Comparison of ENCODE assay signal across 15 cellular contexts in genomic region chr5:135013947-135014570, GRCh38. TPM values are rescaled to one million over a fixed set of nuclear protein-coding genes. Genes with fewer than 3 reads are reported as not detected.
DNase-seq lines count a peak whose midpoint lies in the region; ATAC-seq and TF ChIP-seq lines count a peak whose summit lies in the region.
"Had no signal": no experiment of that assay in that cellular context is flagged by ENCODE, and none has a peak within 500 bp of the region (broad histone marks: within the 10 kb centered on the region; RNA-seq: fewer than 3 reads in every experiment).

No MANE protein-coding gene starts in this region.

- POLR2A ChIA-PET in MCF 10A (lab: Yijun Ruan, JAX) (no interaction called here), PC-9 (lab: Charles Lee; ENCODE audit: unreplicated experiment) (interaction anchor here (0.5 kb wide), 1 partner anchor 51 kb away, joined by 12 read pairs; no protein-coding TSS in a partner anchor)

- H3K79me2 ChIP-seq in PC-9 (ENCODE audit: low read depth): no peaks in the 10 kb centered on the region

- H3K27me3 ChIP-seq in breast epithelium: no peaks in the 10 kb centered on the region
- no peaks in the 10 kb centered on the region for H3K27me3 ChIP-seq in endodermal cell (ENCODE audit: control insufficient read depth, insufficient read depth, low read length, poor library complexity, severe bottlenecking)
- peaks cover 0 to 3% (median 0%) of the 10 kb centered on the region in 4 donors for H3K27me3 ChIP-seq in liver (ENCODE audit: control insufficient read depth in 4 of 4, insufficient read depth in 4 of 4, low read length in 3 of 4)
- H3K27me3 ChIP-seq in aorta (ENCODE audit: control insufficient read depth in 1 of 2, insufficient read depth in 2 of 2, low read length in 1 of 2): no peaks in the 10 kb centered on the region
- no peaks in the 10 kb centered on the region for H3K27me3 ChIP-seq in PC-9 (ENCODE audit: insufficient read depth, low read depth)
- H3K27me3 ChIP-seq: testis had no signal

- H3K27ac Mint-ChIP-seq in MCF 10A (ENCODE audit: low read depth, unreplicated experiment): no peak overlapping the region
- no peak overlapping the region for H3K27ac Mint-ChIP-seq in endodermal cell
- H3K27ac Mint-ChIP-seq: mesothelial cell of epicardium had no signal

- no peaks in the 10 kb centered on the region for H4K20me1 ChIP-seq in PC-9 (ENCODE audit: insufficient read depth)

- H3K36me3 Mint-ChIP-seq in MCF 10A (ENCODE audit: insufficient read depth, unreplicated experiment) (peaks cover 5% of the 10 kb centered on the region), endodermal cell (ENCODE audit: low read depth) (no peaks in the 10 kb centered on the region)
- H3K36me3 Mint-ChIP-seq: mesothelial cell of epicardium had no signal

- intact Hi-C loops in breast epithelium (cut with DNase I; ENCODE audit: low total_unique reads): loop anchor here (5.0 kb wide), 1 partner anchor 653 kb away; no protein-coding TSS in a partner anchor
- intact Hi-C loops in MCF 10A (cut with micrococcal nuclease): loop anchor here (5.0 kb wide), 1 partner anchor 318 kb away; no protein-coding TSS in a partner anchor
- intact Hi-C loops in aorta (cut with DNase I): loop anchor here in 1 of 2 donors (10.0 kb wide), 1 partner anchor 181 kb away; no protein-coding TSS in a partner anchor
- intact Hi-C loops in PC-9 (cut with micrococcal nuclease; ENCODE audit: unreplicated experiment): loop anchor here (10.0 kb wide), 2 partner anchors 51 to 321 kb away; no protein-coding TSS in a partner anchor

- DNase-seq in breast epithelium (ENCODE audit: low spot score in 2 of 2) (peak; percentile 67 to 72), MCF 10A (ENCODE audit: unreplicated experiment) (no peak), endodermal cell (peak; percentile 31), aorta (peak; percentile 70 to 83), NCI-H2227 treated with DMSO at 0.1 percent for 48 hours (lab: John Stamatoyannopoulos, UW) (no peak), PC-9 (no peak)
- DNase-seq: activated CD4-positive, alpha-beta T cell treated with anti-CD3 and anti-CD28 coated beads, Interleukin-2, amount 50 U/mL, for 1 hour; activated naive CD4-positive, alpha-beta T cell; EL; MV-4-11; NCI-H82; testis had no signal

- peak overlapping the region; percentile 57 for H3K27ac ChIP-seq in breast epithelium
- H3K27ac ChIP-seq in endodermal cell (ENCODE audit: low read depth, low read length): no peak overlapping the region
- H3K27ac ChIP-seq in liver (ENCODE audit: low read depth in 1 of 2, low read length in 2 of 2): no peak overlapping the region
- H3K27ac ChIP-seq in aorta (ENCODE audit: low read depth in 1 of 2, low read length in 2 of 2): peak overlapping the region in 1 of 2 donors; percentile 91
- H3K27ac ChIP-seq in PC-9: no peak overlapping the region
- H3K27ac ChIP-seq: testis had no signal

- H3K4me1 ChIP-seq in breast epithelium (peaks cover 0 to 8% of the 10 kb centered on the region in 2 donors), endodermal cell (ENCODE audit: control insufficient read depth, insufficient read depth, low read length) (no peaks in the 10 kb centered on the region), liver (ENCODE audit: control insufficient read depth in 4 of 4, insufficient read depth in 4 of 4, low read length in 3 of 4) (peaks cover 2 to 23% (median 15%) of the 10 kb centered on the region in 4 donors), aorta (ENCODE audit: control insufficient read depth in 1 of 2, insufficient read depth in 2 of 2, low read length in 2 of 2) (peaks cover 0 to 8% of the 10 kb centered on the region in 2 donors), PC-9 (replicated peaks; ENCODE audit: insufficient read depth) (no peaks in the 10 kb centered on the region)
- H3K4me1 ChIP-seq: testis had no signal

- WGBS in endodermal cell (ENCODE audit: insufficient coverage in 1 of 2, insufficient read length in 1 of 2), 2 experiments: 76 to 83% methylated on average over 4 to 10 of the region's 10 CpGs
- 43% methylated on average over 10 of the region's 10 CpGs for WGBS in liver
- WGBS in aorta, 2 donors: 12 to 13% methylated on average over 10 of the region's 10 CpGs

- H3K36me3 ChIP-seq in breast epithelium: no peaks in the 10 kb centered on the region
- no peaks in the 10 kb centered on the region for H3K36me3 ChIP-seq in endodermal cell (ENCODE audit: control insufficient read depth, insufficient read depth, low read length)
- no peaks in the 10 kb centered on the region for H3K36me3 ChIP-seq in liver (ENCODE audit: control insufficient read depth in 4 of 4, insufficient read depth in 3 of 4, low read depth in 1 of 4, low read length in 3 of 4)
- H3K36me3 ChIP-seq in aorta (ENCODE audit: control insufficient read depth in 1 of 2, insufficient read depth in 2 of 2, low read length in 1 of 2): no peaks in the 10 kb centered on the region
- H3K36me3 ChIP-seq in PC-9 (ENCODE audit: low read depth): no peaks in the 10 kb centered on the region

- no peaks in the 10 kb centered on the region for H3K9me3 Mint-ChIP-seq in MCF 10A (ENCODE audit: unreplicated experiment)
- no peaks in the 10 kb centered on the region for H3K9me3 Mint-ChIP-seq in endodermal cell
- H3K9me3 Mint-ChIP-seq: mesothelial cell of epicardium had no signal

- H3F3A ChIP-seq in PC-9 (ENCODE audit: insufficient read depth, low read depth): 0 out of 2 replicates have a peak, but pooled peaks cover 3% of the 10 kb centered on the region

- H3K9ac ChIP-seq in endodermal cell (ENCODE audit: extremely low read depth, low read length, poor library complexity, severe bottlenecking) (no peak overlapping the region), liver (ENCODE audit: low read depth in 1 of 2, low read length in 2 of 2) (no peak overlapping the region)

- H3K4me3 ChIP-seq in breast epithelium (no peak overlapping the region), endodermal cell (ENCODE audit: low read length) (no peak overlapping the region), liver (ENCODE audit: low read depth in 1 of 3, low read length in 3 of 3) (no peak overlapping the region), aorta (ENCODE audit: low read length in 2 of 2) (no peak overlapping the region), PC-9 (no peak overlapping the region)
- H3K4me3 ChIP-seq: testis had no signal

- TF ChIP-seq RAD21 in liver (IDR thresholded peaks at IDR 0.05): peak in 1 of 2 donors; percentile 58

- no peaks in the 10 kb centered on the region for H3K9me3 ChIP-seq in breast epithelium
- no peaks in the 10 kb centered on the region for H3K9me3 ChIP-seq in endodermal cell (ENCODE audit: control insufficient read depth, low read length)
- H3K9me3 ChIP-seq in liver (ENCODE audit: control insufficient read depth in 4 of 4, low read length in 3 of 4): no peaks in the 10 kb centered on the region
- H3K9me3 ChIP-seq in aorta (ENCODE audit: control insufficient read depth, low read length): no peaks in the 10 kb centered on the region
- no peaks in the 10 kb centered on the region for H3K9me3 ChIP-seq in PC-9 (ENCODE audit: insufficient read depth, low read depth)
- H3K9me3 ChIP-seq: testis had no signal

- no peaks in the 10 kb centered on the region for H3K4me1 Mint-ChIP-seq in MCF 10A (ENCODE audit: insufficient read depth, unreplicated experiment)
- no peaks in the 10 kb centered on the region for H3K4me1 Mint-ChIP-seq in endodermal cell
- H3K4me1 Mint-ChIP-seq: mesothelial cell of epicardium had no signal

- ATAC-seq in aorta (ENCODE audit: low FRiP score) (peak; percentile 52), GM21717 (IDR thresholded peaks at IDR 0.05; ENCODE audit: unreplicated experiment) (no peak)

- no peak overlapping the region for H3K4me2 ChIP-seq in PC-9

- TF ChIP-seq CTCF in breast epithelium (IDR thresholded peaks at IDR 0.05) (no peak), MCF 10A (IDR thresholded peaks at IDR 0.05; ENCODE audit: unreplicated experiment) (no peak), endodermal cell (conservative IDR thresholded peaks at IDR 0.05) (no peak), liver (IDR thresholded peaks at IDR 0.05; ENCODE audit: low read depth, low read length, missing input control) (no peak), PC-9 (conservative IDR thresholded peaks at IDR 0.05) (no peak)

- H3K4me3 Mint-ChIP-seq in MCF 10A (ENCODE audit: unreplicated experiment): no peak overlapping the region
- no peak overlapping the region for H3K4me3 Mint-ChIP-seq in endodermal cell
- H3K4me3 Mint-ChIP-seq: mesothelial cell of epicardium had no signal

- H3K27me3 Mint-ChIP-seq in MCF 10A (ENCODE audit: insufficient read depth, unreplicated experiment): no peaks in the 10 kb centered on the region
- peaks cover 12% of the 10 kb centered on the region for H3K27me3 Mint-ChIP-seq in endodermal cell (ENCODE audit: insufficient read depth)

- no peak for TF ChIP-seq POLR2A in breast epithelium (IDR thresholded peaks at IDR 0.05)

- H3K9me2 ChIP-seq in PC-9 (ENCODE audit: insufficient read depth): no peaks in the 10 kb centered on the region

- CTCF ChIA-PET in MCF 10A (lab: Yijun Ruan, JAX) (interaction anchor here (0.7 kb wide), 1 partner anchor 177 kb away, joined by 3 read pairs; no protein-coding TSS in a partner anchor), PC-9 (lab: Charles Lee) (interaction anchor here (0.7 kb wide), 1 partner anchor 35 kb away, joined by 4 read pairs; no protein-coding TSS in a partner anchor)

- no peak overlapping the region for H2AFZ ChIP-seq in PC-9

- BruUV-seq in MCF 10A (replicated peaks; lab: Mats Ljungman, UMichigan): no TSS peak
- BruUV-seq in PC-9 (replicated peaks; lab: Mats Ljungman, UMichigan): no TSS peak

TF ChIP-seq in liver, 16 proteins besides CTCF, POLR2A, EP300 and RAD21 (continues in another document):
- TF ChIP-seq HNF4A (conservative IDR thresholded peaks at IDR 0.05): peak; percentile 39 to 57
- peak; percentile 34 to 75 for TF ChIP-seq RXRA (IDR thresholded peaks at IDR 0.05)
- TF ChIP-seq JUND (IDR thresholded peaks at IDR 0.05): peak in 1 of 2 donors; percentile 58

RNA-seq across cellular contexts. Expression of gene PITX1, which starts 20.0 kb away (rescaled TPM):
- total RNA-seq in breast epithelium (1 to 10 TPM in 1 of 3 donors, under 1 TPM in 2; 0.15 to 2.1 (median 0.33) TPM), MCF 10A (2022) (37.1 and 42.9 TPM in 2 replicates), endodermal cell (1 to 10 TPM; 1.3 to 2.4 TPM), liver (not detected), aorta (under 1 TPM in 1 of 2 donors, not detected in 1; 0.39 TPM), PC-9 (2021) (27.8 and 38.9 TPM in 2 replicates)
- 5.9 TPM for polyA plus RNA-seq in endodermal cell (2013, experiment 1 of 2)
- polyA plus RNA-seq in endodermal cell (2013, experiment 2 of 2): 5.7 TPM
- polyA plus RNA-seq in liver (under 1 TPM in 1 of 2 donors, not detected in 1; 0.02 TPM), aorta (1 to 10 TPM in 1 of 2 donors, under 1 TPM in 1; 0.49 to 2.3 TPM)

RNA-seq across cellular contexts. Expression of gene CATSPER3, which starts 46.4 kb away (rescaled TPM):
- under 1 TPM in 2 of 3 donors, not detected in 1; 0.32 to 0.44 TPM for total RNA-seq in breast epithelium
- 0.91 and 1.9 TPM in 2 replicates for total RNA-seq in MCF 10A (2022)
- under 1 TPM; 0.64 to 0.68 TPM for total RNA-seq in endodermal cell
- 0.21 TPM for polyA plus RNA-seq in endodermal cell (2013, experiment 1 of 2)
- polyA plus RNA-seq in endodermal cell (2013, experiment 2 of 2): not detected
- under 1 TPM; 0.28 to 0.33 TPM for total RNA-seq in liver
- polyA plus RNA-seq in liver: under 1 TPM; 0.35 to 0.37 TPM
- total RNA-seq in aorta: under 1 TPM; 0.29 to 0.63 TPM
- 1 to 10 TPM in 1 of 2 donors, under 1 TPM in 1; 0.63 to 1.3 TPM for polyA plus RNA-seq in aorta
- 0.57 and 0.68 TPM in 2 replicates for total RNA-seq in PC-9 (2021)

Comparison
In these comparisons a context has a peak if more than half of its experiments do, and no peak if none do; other contexts are left out.
1. DNase-seq: peak in breast epithelium (2 of 2), endodermal cell (single experiment) and aorta (2 of 2); none in MCF 10A (single experiment), NCI-H2227 treated with DMSO at 0.1 percent for 48 hours (single experiment) and PC-9 (0 of 2).
2. H3K27ac ChIP-seq: peak in breast epithelium (2 of 2); none in endodermal cell (single experiment), liver (0 of 2) and PC-9 (single experiment).